9 cellular contexts compared by ENCODE assay signal in the genomic region with DNA sequence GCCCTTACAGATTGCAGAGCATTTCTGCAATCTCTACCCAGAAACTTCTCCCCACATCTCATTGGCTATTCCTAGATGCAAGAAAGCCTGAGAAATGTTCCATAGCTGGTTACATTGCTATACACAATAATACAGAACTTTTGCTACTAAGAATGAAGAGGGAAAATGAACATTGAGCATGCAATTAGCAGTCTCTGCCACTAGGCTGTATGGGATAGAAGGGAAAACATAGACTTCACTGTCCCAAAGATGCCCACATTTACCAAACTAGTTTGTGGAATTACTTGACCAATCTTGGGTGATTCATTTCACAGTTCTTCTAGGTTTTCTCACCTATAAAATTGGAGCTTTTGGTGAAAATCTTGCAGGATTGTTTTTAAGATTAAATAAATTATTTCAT.
DNase-seq lines count a peak whose midpoint lies in the region; ATAC-seq and TF ChIP-seq lines count a peak whose summit lies in the region.
"Had no signal": no experiment of that assay in that cellular context is flagged by ENCODE, and none has a peak within 500 bp of the region (broad histone marks: within the 10 kb centered on the region; RNA-seq: fewer than 3 reads in every experiment).

No MANE protein-coding gene starts in this region.

- TF ChIP-seq CTCF in BE2C (IDR thresholded peaks at IDR 0.05; ENCODE audit: low read depth, low read length) (0 out of 2 replicates have a peak, but pooled peaks have one; percentile 22), PC-9 (conservative IDR thresholded peaks at IDR 0.05) (peak; percentile 58)

- DNase-seq in BE2C (no peak), PC-9 (no peak), hepatic stellate cell (ENCODE audit: low spot score) (peak; percentile 5), SHP77 (lab: John Stamatoyannopoulos, UW) (no peak), substantia nigra (lab: John Stamatoyannopoulos, UW) (no peak)
- no peak for DNase-seq in stimulated activated CD4-positive, alpha-beta T cell treated with anti-CD3 and anti-CD28 coated beads, Interleukin-4, amount 100 ng/mL, for 4 hours
- DNase-seq: NCI-H69 had no signal

- POLR2A ChIA-PET in PC-9 (lab: Charles Lee; ENCODE audit: unreplicated experiment) = no interaction called here

- ATAC-seq in GM21737 (IDR thresholded peaks at IDR 0.05; ENCODE audit: unreplicated experiment) (peak; percentile 23), GM21825 (IDR thresholded peaks at IDR 0.05; ENCODE audit: unreplicated experiment) (no peak)

- BruUV-seq in PC-9 (replicated peaks; lab: Mats Ljungman, UMichigan) = no TSS peak

- CTCF ChIA-PET in PC-9 (lab: Charles Lee) = no interaction called here

- H3K4me1 ChIP-seq in BE2C = no peaks in the 10 kb centered on the region
- H3K4me1 ChIP-seq in PC-9 (replicated peaks; ENCODE audit: insufficient read depth) = no peaks in the 10 kb centered on the region

- H3K4me2 ChIP-seq in PC-9 = no peak overlapping the region

- H3K27me3 ChIP-seq in BE2C (no peaks in the 10 kb centered on the region), PC-9 (ENCODE audit: insufficient read depth, low read depth) (no peaks in the 10 kb centered on the region)

- H3K9me3 ChIP-seq in BE2C = no peaks in the 10 kb centered on the region
- no peaks in the 10 kb centered on the region for H3K9me3 ChIP-seq in PC-9 (ENCODE audit: insufficient read depth, low read depth)

- H3K79me2 ChIP-seq in PC-9 (ENCODE audit: low read depth) = no peaks in the 10 kb centered on the region

- H2AFZ ChIP-seq in PC-9 = no peak overlapping the region

- intact Hi-C loops in PC-9 (cut with micrococcal nuclease; ENCODE audit: unreplicated experiment) = no loop called here

- H4K20me1 ChIP-seq in PC-9 (ENCODE audit: insufficient read depth) = no peaks in the 10 kb centered on the region

- no peaks in the 10 kb centered on the region for H3K9me2 ChIP-seq in PC-9 (ENCODE audit: insufficient read depth)

- H3K4me3 ChIP-seq in BE2C (ENCODE audit: low read depth, low read length) = no peak overlapping the region
- no peak overlapping the region for H3K4me3 ChIP-seq in PC-9

- no peak overlapping the region for H3K27ac ChIP-seq in PC-9
- H3K27ac ChIP-seq in substantia nigra (ENCODE audit: low read depth, low read length, poor library complexity, severe bottlenecking) = no peak overlapping the region

- H3K36me3 ChIP-seq in BE2C = no peaks in the 10 kb centered on the region
- no peaks in the 10 kb centered on the region for H3K36me3 ChIP-seq in PC-9 (ENCODE audit: low read depth)

- no peaks in the 10 kb centered on the region for H3F3A ChIP-seq in PC-9 (ENCODE audit: insufficient read depth, low read depth)
